1 cellular context compared by ENCODE assay signal in genomic region chr9:93223241-93224180, GRCh38.
TF ChIP-seq lines count a peak whose summit lies in the region.

No MANE protein-coding gene starts in this region.

TF ChIP-seq in HepG2, 621 proteins besides CTCF, POLR2A, EP300 and RAD21:
- TF ChIP-seq ARID3A (IDR thresholded peaks at IDR 0.05; ENCODE audit: low read depth, low read length) (no peak), AGO2 (optimal IDR thresholded peaks at IDR 0.05; ENCODE audit: low read depth, low read length) (peak; percentile 31)
